In genomic region chr12:3125674-3126073, GRCh38 we compare ENCODE assay signal across 27 cellular contexts. TPM values are rescaled to one million over a fixed set of nuclear protein-coding genes. Genes with fewer than 3 reads are reported as not detected.
"Had no signal": no experiment of that assay in that cellular context is flagged by ENCODE, and none has a peak within 500 bp of the region (broad histone marks: within the 10 kb centered on the region; RNA-seq: fewer than 3 reads in every experiment).

No MANE protein-coding gene starts in this region.

- H3K4me3 ChIP-seq: K562 had no signal

- H3K27ac ChIP-seq: brain microvascular endothelial cell, VCaP had no signal

- H3K9ac ChIP-seq: SK-N-SH had no signal

- FAIRE-seq: K562 had no signal

- H3K9me3 ChIP-seq: SK-N-SH had no signal

- H3K4me2 ChIP-seq: SK-N-SH had no signal

- H3K9me3 Mint-ChIP-seq: activated naive CD4-positive, alpha-beta T cell treated with anti-CD3 and anti-CD28 coated beads, Interleukin-2, amount 10 ng/mL, durations not matched to agents 7 days and 5 days; activated T-cell treated with anti-CD3 and anti-CD28 coated beads, Interleukin-2, amount 50 U/mL, for 72 hours had no signal

- DNase-seq: activated CD4-positive, alpha-beta memory T cell treated with anti-CD3 and anti-CD28 coated beads, Interleukin-2, amount 10 ng/mL, durations not matched to agents 7 days and 5 days; activated CD4-positive, alpha-beta T cell treated with anti-CD3 and anti-CD28 coated beads for 36 hours; activated CD4-positive, alpha-beta T cell treated with anti-CD3 and anti-CD28 coated beads, Interleukin-2, amount 50 U/mL, for 1 hour; activated gamma-delta T cell treated with Interleukin-2 at 50 U/mL for 16 hours; activated naive CD4-positive, alpha-beta T cell treated with anti-CD3 and anti-CD28 coated beads, Interleukin-2, amount 10 ng/mL, durations not matched to agents 7 days and 5 days; activated naive CD8-positive, alpha-beta T cell treated with anti-CD3 and anti-CD28 coated beads for 36 hours; activated T-cell treated with anti-CD3 and anti-CD28 coated beads for 4 hours; activated T-cell treated with anti-CD3 and anti-CD28 coated beads, Interleukin-2, amount 50 U/mL, for 72 hours; brain microvascular endothelial cell; Karpas-422; MM.1S; NCI-H1105; NCI-H1436; NCI-H187; NCI-H2081; NCI-H2171; NCI-H226; NCI-H510A; NCI-H526 treated with DMSO at 0.1 percent for 48 hours; NCI-H82; SIG-M5; SK-N-SH; T-helper 1 cell had no signal

- H3K4me3 Mint-ChIP-seq: activated CD4-positive, alpha-beta memory T cell treated with anti-CD3 and anti-CD28 coated beads, Interleukin-2, amount 10 ng/mL, durations not matched to agents 7 days and 5 days; activated CD4-positive, alpha-beta T cell treated with anti-CD3 and anti-CD28 coated beads for 36 hours; activated naive CD4-positive, alpha-beta T cell treated with anti-CD3 and anti-CD28 coated beads, Interleukin-2, amount 10 ng/mL, durations not matched to agents 7 days and 5 days; activated naive CD8-positive, alpha-beta T cell treated with anti-CD3 and anti-CD28 coated beads for 36 hours; activated T-cell treated with anti-CD3 and anti-CD28 coated beads, Interleukin-2, amount 50 U/mL, for 72 hours had no signal

- ATAC-seq: activated CD4-positive, alpha-beta T cell treated with anti-CD3 and anti-CD28 coated beads for 36 hours; activated T-cell treated with anti-CD3 and anti-CD28 coated beads, Interleukin-2, amount 50 U/mL, for 72 hours; K562 had no signal

- H3K36me3 ChIP-seq: brain microvascular endothelial cell had no signal

- H3K27ac Mint-ChIP-seq: activated CD4-positive, alpha-beta memory T cell treated with anti-CD3 and anti-CD28 coated beads, Interleukin-2, amount 10 ng/mL, durations not matched to agents 7 days and 5 days; activated CD4-positive, alpha-beta T cell treated with anti-CD3 and anti-CD28 coated beads for 36 hours; activated naive CD4-positive, alpha-beta T cell treated with anti-CD3 and anti-CD28 coated beads, Interleukin-2, amount 10 ng/mL, durations not matched to agents 7 days and 5 days; activated naive CD8-positive, alpha-beta T cell treated with anti-CD3 and anti-CD28 coated beads for 36 hours; activated T-cell treated with anti-CD3 and anti-CD28 coated beads, Interleukin-2, amount 50 U/mL, for 72 hours; activated T-helper 2 cell treated with anti-CD3 and anti-CD28 coated beads, Interferon-gamma antibody, Interleukin-2, Interleukin-4, amounts not matched to agents 10 μg/mL and 5 μg/mL and 100 μg/mL, durations not matched to agents 14 hours and 24 hours and 36 hours had no signal

- H3K27me3 ChIP-seq: brain microvascular endothelial cell had no signal

- H3K36me3 Mint-ChIP-seq: activated naive CD4-positive, alpha-beta T cell treated with anti-CD3 and anti-CD28 coated beads, Interleukin-2, amount 10 ng/mL, durations not matched to agents 7 days and 5 days; activated naive CD8-positive, alpha-beta T cell treated with anti-CD3 and anti-CD28 coated beads for 36 hours had no signal

RNA-seq across cellular contexts. Expression of gene TSPAN9, which starts 48.5 kb away (rescaled TPM):
- total RNA-seq: T-helper 2 cell treated with Interferon-gamma antibody and Interleukin-4, amounts not matched to agents 100 ng/mL and 5 ng/mL, for 36 hours had no signal
